In genomic region chr22:36236338-36237319, GRCh38 we compare ENCODE assay signal across 8 cellular contexts. TPM values are rescaled to one million over a fixed set of nuclear protein-coding genes. Genes with fewer than 3 reads are reported as not detected.
A peak's percentile ranks its signal among the peaks of the same experiment; 100 is the strongest.
DNase-seq lines count a peak whose midpoint lies in the region; ATAC-seq and TF ChIP-seq lines count a peak whose summit lies in the region.
"Had no signal": no experiment of that assay in that cellular context is flagged by ENCODE, and none has a peak within 500 bp of the region (broad histone marks: within the 10 kb centered on the region; RNA-seq: fewer than 3 reads in every experiment).

No MANE protein-coding gene starts in this region.

- peak overlapping the region; percentile 95 for H3K4me3 Mint-ChIP-seq in activated CD4-positive, alpha-beta memory T cell treated with anti-CD3 and anti-CD28 coated beads, Interleukin-2, amount 10 ng/mL, durations not matched to agents 7 days and 5 days
- H3K4me3 Mint-ChIP-seq in nephron progenitor cell, result no peak overlapping the region

- H3K27me3 ChIP-seq in esophagus squamous epithelium, result no peaks in the 10 kb centered on the region
- H3K27me3 ChIP-seq in skeletal muscle satellite cell (ENCODE audit: control insufficient read depth, insufficient read depth, low read length), result no peaks in the 10 kb centered on the region
- H3K27me3 ChIP-seq: Peyer's patch had no signal

- H3K36me3 ChIP-seq in esophagus squamous epithelium (peaks cover 8 to 49% (median 10%) of the 10 kb centered on the region in 3 donors), skeletal muscle satellite cell (ENCODE audit: insufficient read depth, low read length) (peaks cover 23% of the 10 kb centered on the region)

- TF ChIP-seq POLR2A in esophagus squamous epithelium (IDR thresholded peaks at IDR 0.05), result peak in 1 of 4 donors; percentile 13

- H3K9me3 Mint-ChIP-seq in activated CD4-positive, alpha-beta memory T cell treated with anti-CD3 and anti-CD28 coated beads, Interleukin-2, amount 10 ng/mL, durations not matched to agents 7 days and 5 days, result peaks cover 8% of the 10 kb centered on the region
- H3K9me3 Mint-ChIP-seq in nephron progenitor cell, result peaks cover 18% of the 10 kb centered on the region

- intact Hi-C loops in esophagus squamous epithelium (cut with DNase I), result no loop called here

- DNase-seq in GM12864 (ENCODE audit: low read depth) (no peak), esophagus squamous epithelium (lab: John Stamatoyannopoulos, UW) (no peak), nephron progenitor cell (no peak)
- no peak for DNase-seq in activated CD4-positive, alpha-beta memory T cell treated with anti-CD3 and anti-CD28 coated beads, Interleukin-2, amount 10 ng/mL, durations not matched to agents 7 days and 5 days
- DNase-seq: Peyer's patch had no signal

- no peak for ATAC-seq in GM19463 (IDR thresholded peaks at IDR 0.05; ENCODE audit: unreplicated experiment)
- ATAC-seq in GM21515 (IDR thresholded peaks at IDR 0.05; ENCODE audit: unreplicated experiment), result no peak

- H3K27ac Mint-ChIP-seq in activated CD4-positive, alpha-beta memory T cell treated with anti-CD3 and anti-CD28 coated beads, Interleukin-2, amount 10 ng/mL, durations not matched to agents 7 days and 5 days, result peak overlapping the region; percentile 40
- H3K27ac Mint-ChIP-seq in nephron progenitor cell, result no peak overlapping the region

- H3K27me3 Mint-ChIP-seq in activated CD4-positive, alpha-beta memory T cell treated with anti-CD3 and anti-CD28 coated beads, Interleukin-2, amount 10 ng/mL, durations not matched to agents 7 days and 5 days, result no peaks in the 10 kb centered on the region
- peaks cover 13% of the 10 kb centered on the region for H3K27me3 Mint-ChIP-seq in nephron progenitor cell (ENCODE audit: low read depth, poor library complexity)

- CTCF ChIA-PET in activated CD4-positive, alpha-beta memory T cell treated with anti-CD3 and anti-CD28 coated beads, Interleukin-2, amount 10 ng/mL, durations not matched to agents 7 days and 5 days (lab: Charles Lee), result interaction anchor here (1.1 to 1.7 kb wide), 10 partner anchors 10 to 234 kb away, joined by 3 to 8 read pairs (median 4); no protein-coding TSS in a partner anchor

- peaks cover 27 to 54% (median 37%) of the 10 kb centered on the region in 3 donors for H3K4me1 ChIP-seq in esophagus squamous epithelium
- peaks cover 28% of the 10 kb centered on the region for H3K4me1 ChIP-seq in skeletal muscle satellite cell (ENCODE audit: control insufficient read depth, insufficient read depth, low read length)

- H3K4me2 ChIP-seq in skeletal muscle satellite cell (ENCODE audit: low read length), result peak overlapping the region; percentile 100

- POLR2A ChIA-PET in activated CD4-positive, alpha-beta memory T cell treated with anti-CD3 and anti-CD28 coated beads, Interleukin-2, amount 10 ng/mL, durations not matched to agents 7 days and 5 days (lab: Charles Lee), result interaction anchor here (0.7 to 4.4 kb wide), 8 partner anchors 10 to 97 kb away, joined by 3 to 48 read pairs (median 5); partner anchors contain the start of genes APOL1 and APOL3

- H3K9me3 ChIP-seq in esophagus squamous epithelium (no peaks in the 10 kb centered on the region), skeletal muscle satellite cell (replicated peaks; ENCODE audit: low read length) (no peaks in the 10 kb centered on the region)
- H3K9me3 ChIP-seq: Peyer's patch had no signal

- TF ChIP-seq CTCF in GM12864 (IDR thresholded peaks at IDR 0.05; ENCODE audit: low read depth, low read length, missing control alignments) (no peak), esophagus squamous epithelium (IDR thresholded peaks at IDR 0.05) (no peak), nephron progenitor cell (IDR thresholded peaks at IDR 0.05) (no peak)

- peak overlapping the region; percentile 84 for H3K9ac ChIP-seq in skeletal muscle satellite cell (ENCODE audit: low read depth, low read length)

- 55 to 66% methylated on average over 8 to 10 of the region's 14 CpGs for WGBS in esophagus squamous epithelium, 2 donors

- H3K36me3 Mint-ChIP-seq in activated CD4-positive, alpha-beta memory T cell treated with anti-CD3 and anti-CD28 coated beads, Interleukin-2, amount 10 ng/mL, durations not matched to agents 7 days and 5 days (ENCODE audit: low read depth), result peaks cover 70% of the 10 kb centered on the region
- H3K36me3 Mint-ChIP-seq in nephron progenitor cell (ENCODE audit: low read depth), result peaks cover 26% of the 10 kb centered on the region

- H3K4me1 Mint-ChIP-seq in activated CD4-positive, alpha-beta memory T cell treated with anti-CD3 and anti-CD28 coated beads, Interleukin-2, amount 10 ng/mL, durations not matched to agents 7 days and 5 days, result peaks cover 71% of the 10 kb centered on the region
- H3K4me1 Mint-ChIP-seq in nephron progenitor cell, result peaks cover 44% of the 10 kb centered on the region

- peak overlapping the region; percentile 77; the same call in 1 of the 2 replicates for H3K4me3 ChIP-seq in GM12864 (ENCODE audit: low read depth, low read length)
- H3K4me3 ChIP-seq in esophagus squamous epithelium, result peak overlapping the region in 2 of 4 donors; percentile 51 to 79
- H3K4me3 ChIP-seq in skeletal muscle satellite cell (ENCODE audit: low read length), result peak overlapping the region; percentile 79

- H3K27ac ChIP-seq in esophagus squamous epithelium, result peak overlapping the region; percentile 87 to 95 (median 90)

RNA-seq across cellular contexts. Expression of gene APOL2, which starts 2.7 kb away (rescaled TPM):
- 10 to 100 TPM; 82.3 to 83.0 TPM for total RNA-seq in activated CD4-positive, alpha-beta memory T cell treated with anti-CD3 and anti-CD28 coated beads, Interleukin-2, amount 10 ng/mL, durations not matched to agents 7 days and 5 days
- total RNA-seq in esophagus squamous epithelium, result 10 to 100 TPM; 14.6 to 44.5 (median 23.5) TPM
- 28.4 and 36.5 TPM in 2 replicates for total RNA-seq in skeletal muscle satellite cell (2012; rRNA removed)

RNA-seq across cellular contexts. Expression of gene APOL1, which starts 16.3 kb away (rescaled TPM):
- total RNA-seq in activated CD4-positive, alpha-beta memory T cell treated with anti-CD3 and anti-CD28 coated beads, Interleukin-2, amount 10 ng/mL, durations not matched to agents 7 days and 5 days, result 10 to 100 TPM; 63.0 to 64.0 TPM
- total RNA-seq in esophagus squamous epithelium, result 10 to 100 TPM in 3 of 4 donors, 1 to 10 TPM in 1; 8.4 to 49.3 (median 20.6) TPM
- total RNA-seq in skeletal muscle satellite cell (2012; rRNA removed), result 4.4 and 4.6 TPM in 2 replicates

RNA-seq across cellular contexts. Expression of gene APOL4, which starts 35.0 kb away (rescaled TPM):
- total RNA-seq in activated CD4-positive, alpha-beta memory T cell treated with anti-CD3 and anti-CD28 coated beads, Interleukin-2, amount 10 ng/mL, durations not matched to agents 7 days and 5 days, result 1 to 10 TPM; 7.5 to 7.6 TPM
- total RNA-seq in esophagus squamous epithelium, result 10 to 100 TPM in 1 of 4 donors, 1 to 10 TPM in 2, under 1 TPM in 1; 0.45 to 10.3 (median 2.1) TPM
- total RNA-seq in skeletal muscle satellite cell (2012; rRNA removed), result 1.7 TPM in 1 of 2 replicates, not detected in the other
